In the genomic region with DNA sequence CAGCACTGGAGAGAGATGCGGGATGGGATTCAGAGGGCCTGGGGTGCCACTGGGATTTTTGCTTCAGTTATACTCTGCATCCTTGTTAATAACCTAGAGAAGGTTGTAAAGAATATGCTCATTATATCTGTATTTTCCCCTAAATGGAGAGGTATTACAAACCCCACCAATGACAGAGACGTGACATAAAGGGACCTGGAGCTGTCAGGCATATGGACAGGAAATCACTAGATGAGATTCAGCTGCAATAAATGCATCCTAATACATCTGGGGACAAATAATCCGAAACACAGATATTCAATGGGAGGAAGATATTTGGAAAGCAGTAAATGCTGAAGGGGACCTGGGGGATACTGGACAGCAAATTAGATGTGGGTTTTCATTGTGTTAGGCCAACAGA, we compare ENCODE assay signal across 22 cellular contexts.
"Had no signal": no experiment of that assay in that cellular context is flagged by ENCODE, and none has a peak within 500 bp of the region (broad histone marks: within the 10 kb centered on the region; RNA-seq: fewer than 3 reads in every experiment).

No MANE protein-coding gene starts in this region.

- H3K4me3 ChIP-seq: MG63, SJSA1, SK-N-MC had no signal

- DNase-seq: IMR-90, Karpas-422, KG1, MG63, NCI-H1092, NCI-H1105 treated with DMSO at 0.1 percent for 48 hours, NCI-H1417 treated with DMSO at 0.1 percent for 48 hours, NCI-H146, NCI-H1694 treated with DMSO at 0.1 percent for 48 hours, NCI-H1930, NCI-H2081, NCI-H2107, NCI-H226, NCI-H446, NCI-H510A, NCI-H524 treated with DMSO at 0.1 percent for 48 hours, NCI-H774, Right ventricle myocardium superior, RPMI8226, SIG-M5 had no signal

- H3K27ac ChIP-seq: SJSA1, SK-N-MC had no signal

- H3K9me3 ChIP-seq: MG63, SJSA1 had no signal

- H3K36me3 ChIP-seq: MG63, SJSA1 had no signal

- H3K27me3 ChIP-seq: MG63, SJSA1 had no signal

- H3K4me1 ChIP-seq: SJSA1 had no signal
